ENCODE assay signal across 3 cellular contexts in genomic region chr1:68586766-68587165, GRCh38.
"Had no signal": no experiment of that assay in that cellular context is flagged by ENCODE, and none has a peak within 500 bp of the region (broad histone marks: within the 10 kb centered on the region; RNA-seq: fewer than 3 reads in every experiment).

No MANE protein-coding gene starts in this region.

- ATAC-seq: GM12878 had no signal

- H3K4me3 ChIP-seq: GM12878 had no signal

- DNase-seq: GDM1, GF-D8 had no signal
